In the genomic region with DNA sequence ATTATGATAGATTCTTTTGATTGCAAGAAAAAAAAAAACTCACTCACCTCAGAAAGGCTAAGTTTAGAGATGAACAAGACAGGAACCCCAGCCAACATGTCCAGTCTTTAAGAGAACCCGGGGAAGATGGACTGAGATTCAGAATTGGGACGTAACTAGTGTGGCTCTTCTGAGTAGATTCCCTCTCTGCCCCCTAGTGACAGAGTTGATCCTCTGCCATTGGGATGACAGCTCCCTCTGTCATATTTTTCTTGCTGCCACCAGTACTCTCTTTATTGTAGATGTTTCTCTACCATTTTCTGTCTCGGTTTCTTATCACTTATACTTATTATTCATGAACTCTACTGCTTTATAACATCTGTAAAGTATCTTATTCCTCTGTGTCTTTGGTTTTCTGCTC, we compare ENCODE assay signal across 9 cellular contexts.
DNase-seq lines count a peak whose midpoint lies in the region; ATAC-seq and TF ChIP-seq lines count a peak whose summit lies in the region.
"Had no signal": no experiment of that assay in that cellular context is flagged by ENCODE, and none has a peak within 500 bp of the region (broad histone marks: within the 10 kb centered on the region; RNA-seq: fewer than 3 reads in every experiment).

No MANE protein-coding gene starts in this region.

- H3K4me3 ChIP-seq in GM06990 (replicated peaks; ENCODE audit: low read depth, low read length) (no peak overlapping the region), neuronal stem cell (ENCODE audit: low read length in 2 of 2) (no peak overlapping the region), coronary artery (no peak overlapping the region)

- H2BK15ac ChIP-seq in neuronal stem cell (ENCODE audit: low read length), result no peak overlapping the region

- H2AFZ ChIP-seq in neuronal stem cell (ENCODE audit: low read length), result no peak overlapping the region

- WGBS in neuronal stem cell (ENCODE audit: extremely low coverage in 2 of 2, insufficient read length in 2 of 2, insufficient replicate concordance in 1 of 2), 2 donors, result no CpG with 5 or more reads among the region's 3 CpGs

- no peak overlapping the region for H2AK5ac ChIP-seq in neuronal stem cell (ENCODE audit: low read depth, low read length)

- H3K14ac ChIP-seq in neuronal stem cell (ENCODE audit: low read length), result no peak overlapping the region

- no peak overlapping the region for H4K91ac ChIP-seq in neuronal stem cell (ENCODE audit: low read depth, low read length, poor library complexity)

- peak; percentile 94 for ATAC-seq in HG03457 (IDR thresholded peaks at IDR 0.05; ENCODE audit: unreplicated experiment)

- H3K36me3 ChIP-seq in GM06990 (ENCODE audit: control insufficient read depth, insufficient read depth, low read length) (no peaks in the 10 kb centered on the region), neuronal stem cell (replicated peaks in 1 of 2; ENCODE audit: control insufficient read depth in 2 of 2, insufficient read depth in 2 of 2, low read length in 2 of 2) (no peaks in the 10 kb centered on the region)

- no peak overlapping the region for H3K9ac ChIP-seq in neuronal stem cell (ENCODE audit: low read depth, low read length, poor library complexity)

- H4K8ac ChIP-seq in neuronal stem cell (ENCODE audit: low read depth, low read length), result no peak overlapping the region

- H3K27ac ChIP-seq in neuronal stem cell (replicated peaks; ENCODE audit: low read length), result no peak overlapping the region
- H3K27ac ChIP-seq in coronary artery, result no peak overlapping the region

- no peaks in the 10 kb centered on the region for H3K4me1 ChIP-seq in neuronal stem cell (ENCODE audit: control insufficient read depth in 2 of 2, insufficient read depth in 1 of 2, low read depth in 1 of 2, low read length in 2 of 2)

- no peak overlapping the region for H3K4ac ChIP-seq in neuronal stem cell (ENCODE audit: low read length)

- no peaks in the 10 kb centered on the region for H3K27me3 ChIP-seq in GM06990 (replicated peaks; ENCODE audit: control insufficient read depth, insufficient read depth, low read length)
- no peaks in the 10 kb centered on the region for H3K27me3 ChIP-seq in neuronal stem cell (ENCODE audit: control insufficient read depth in 3 of 3, insufficient read depth in 3 of 3, low read depth in 1 of 3, low read length in 3 of 3)

- DNase-seq in GM06990 (ENCODE audit: extremely low read depth, insufficient read length), result no peak
- DNase-seq in GM20000 (ENCODE audit: low spot score), result peak; percentile 36
- peak; percentile 76 for DNase-seq in RPMI7951 (ENCODE audit: low read depth)
- peak; percentile 64 for DNase-seq in fibroblast of gingiva (ENCODE audit: low read depth)
- peak; percentile 14 for DNase-seq in neuronal stem cell (ENCODE audit: low spot score)
- no peak for DNase-seq in coronary artery (ENCODE audit: low spot score)
- DNase-seq in NCI-H128 (lab: John Stamatoyannopoulos, UW; ENCODE audit: unreplicated experiment), result no peak
- DNase-seq: activated naive CD8-positive, alpha-beta T cell treated with anti-CD3 and anti-CD28 coated beads, Interleukin-2, amount 10 ng/mL, durations not matched to agents 7 days and 5 days had no signal

- no peak overlapping the region for H3K4me2 ChIP-seq in neuronal stem cell (ENCODE audit: insufficient read depth, low read length, poor library complexity, severe bottlenecking)

- H2BK12ac ChIP-seq in neuronal stem cell (ENCODE audit: low read length), result no peak overlapping the region

- no peak overlapping the region for H2BK5ac ChIP-seq in neuronal stem cell (ENCODE audit: low read length)

- peak; percentile 79 for TF ChIP-seq CTCF in GM06990 (IDR thresholded peaks at IDR 0.05; ENCODE audit: insufficient read depth, low read length, poor library complexity, severe bottlenecking)
- TF ChIP-seq CTCF in GM20000 (IDR thresholded peaks at IDR 0.05; ENCODE audit: extremely low read depth, missing control alignments), result peak; percentile 10
- TF ChIP-seq CTCF in coronary artery (IDR thresholded peaks at IDR 0.05), result no peak

- H3K23ac ChIP-seq in neuronal stem cell (ENCODE audit: low read depth, low read length, poor library complexity), result no peak overlapping the region

- H3K18ac ChIP-seq in neuronal stem cell (ENCODE audit: low read length), result no peak overlapping the region

- H2BK120ac ChIP-seq in neuronal stem cell (ENCODE audit: low read depth, low read length), result no peak overlapping the region

- peaks cover 2% of the 10 kb centered on the region for H3K79me1 ChIP-seq in neuronal stem cell (ENCODE audit: low read depth, low read length)

- no peaks in the 10 kb centered on the region for H3K9me3 ChIP-seq in neuronal stem cell (replicated peaks in 1 of 2; ENCODE audit: control insufficient read depth in 2 of 2, insufficient read depth in 1 of 2, low read depth in 1 of 2, low read length in 2 of 2)

Comparison
In these comparisons a context has a peak if more than half of its experiments do, and no peak if none do; other contexts are left out.
1. DNase-seq: peak in GM20000 (single experiment), RPMI7951 (single experiment), fibroblast of gingiva (single experiment) and neuronal stem cell (single experiment); none in GM06990 (single experiment), coronary artery (single experiment) and NCI-H128 (single experiment).